In the genomic region with DNA sequence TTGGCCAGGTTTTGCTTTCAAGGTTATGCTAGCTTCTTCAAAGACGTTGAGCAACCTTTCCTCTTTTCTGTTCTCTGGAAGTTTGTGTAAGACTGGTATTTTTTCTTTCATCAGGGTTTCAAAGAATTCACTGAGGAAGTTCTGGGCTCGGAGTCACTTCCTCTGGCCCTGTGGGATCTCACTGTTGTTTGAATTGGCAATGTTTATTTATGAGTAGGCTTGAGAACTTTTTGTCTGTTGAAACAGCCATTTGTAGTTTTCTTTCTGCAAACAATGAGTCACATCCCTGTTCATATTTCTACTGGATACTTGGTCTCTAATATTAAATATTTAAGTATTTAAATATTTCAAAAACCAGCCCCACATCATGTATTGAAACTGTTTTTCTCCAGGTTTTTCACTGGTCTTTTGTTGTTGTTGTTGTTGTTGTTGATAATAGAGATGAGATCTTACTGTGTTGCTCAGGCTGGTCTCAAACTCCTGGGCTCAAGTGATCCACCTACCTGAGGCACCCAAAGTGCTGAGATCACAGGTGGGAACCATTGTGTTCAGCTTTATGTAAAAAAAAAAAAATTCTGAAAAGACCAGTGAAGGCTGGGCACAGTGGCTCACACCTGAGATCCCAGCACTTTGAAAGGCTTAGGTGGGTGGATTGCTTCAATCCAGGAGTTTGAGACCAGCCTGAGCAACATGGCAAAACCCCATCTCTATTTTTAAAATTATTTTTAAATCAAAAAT, we compare ENCODE assay signal across 9 cellular contexts. TPM values are rescaled to one million over a fixed set of nuclear protein-coding genes. Genes with fewer than 3 reads are reported as not detected.
DNase-seq lines count a peak whose midpoint lies in the region; ATAC-seq and TF ChIP-seq lines count a peak whose summit lies in the region.
"Had no signal": no experiment of that assay in that cellular context is flagged by ENCODE, and none has a peak within 500 bp of the region (broad histone marks: within the 10 kb centered on the region; RNA-seq: fewer than 3 reads in every experiment).

No MANE protein-coding gene starts in this region.

- peaks cover 1 to 15% of the 10 kb centered on the region in 2 donors for H3K4me1 ChIP-seq in aorta (ENCODE audit: control insufficient read depth in 1 of 2, insufficient read depth in 2 of 2, low read length in 2 of 2)
- no peaks in the 10 kb centered on the region for H3K4me1 ChIP-seq in effector memory CD4-positive, alpha-beta T cell (ENCODE audit: control insufficient read depth, insufficient read depth, low read length, poor library complexity, severe bottlenecking)

- no peak for TF ChIP-seq CTCF in coronary artery (IDR thresholded peaks at IDR 0.05)

- no peaks in the 10 kb centered on the region for H3K36me3 ChIP-seq in aorta (ENCODE audit: control insufficient read depth in 1 of 2, insufficient read depth in 2 of 2, low read length in 1 of 2)
- no peaks in the 10 kb centered on the region for H3K36me3 ChIP-seq in effector memory CD4-positive, alpha-beta T cell (ENCODE audit: control insufficient read depth, insufficient read depth, low read length)

- no peaks in the 10 kb centered on the region for H3K9me3 ChIP-seq in aorta (ENCODE audit: control insufficient read depth, low read length)
- no peaks in the 10 kb centered on the region for H3K9me3 ChIP-seq in effector memory CD4-positive, alpha-beta T cell (ENCODE audit: control insufficient read depth, low read length)

- DNase-seq in EH (ENCODE audit: low read depth) (peak; percentile 98), OCI-M1 (lab: John Stamatoyannopoulos, UW) (peak; percentile 80), coronary artery (ENCODE audit: low spot score) (no peak), medulla oblongata (ENCODE audit: extremely low spot score) (peak; percentile 83), aorta (peak in 1 of 2 donors; percentile 73)
- DNase-seq in effector memory CD4-positive, alpha-beta T cell, result no peak

- WGBS in aorta, 2 donors, result 0 to 2% methylated on average over 2 of the region's 2 CpGs

- ATAC-seq in aorta (ENCODE audit: low FRiP score), result peak; percentile 91
- no peak for ATAC-seq in GM18519 (IDR thresholded peaks at IDR 0.05; ENCODE audit: low FRiP score, unreplicated experiment)
- no peak for ATAC-seq in HG03442 (IDR thresholded peaks at IDR 0.05; ENCODE audit: unreplicated experiment)

- intact Hi-C loops in aorta (cut with DNase I), result no loop called here

- H3K27ac ChIP-seq in coronary artery, result peak overlapping the region; percentile 67 to 78
- H3K27ac ChIP-seq in aorta (ENCODE audit: low read depth in 1 of 2, low read length in 2 of 2), result peak overlapping the region in 1 of 2 donors; percentile 68
- no peak overlapping the region for H3K27ac ChIP-seq in effector memory CD4-positive, alpha-beta T cell (ENCODE audit: insufficient read depth, low read length, poor library complexity, severe bottlenecking)

- H3K27me3 ChIP-seq in aorta (ENCODE audit: control insufficient read depth in 1 of 2, insufficient read depth in 2 of 2, low read length in 1 of 2), result no peaks in the 10 kb centered on the region
- no peaks in the 10 kb centered on the region for H3K27me3 ChIP-seq in effector memory CD4-positive, alpha-beta T cell (replicated peaks; ENCODE audit: control insufficient read depth, insufficient read depth, low read length, poor library complexity, severe bottlenecking)

- H3K4me3 ChIP-seq in coronary artery (no peak overlapping the region), aorta (ENCODE audit: low read length in 2 of 2) (no peak overlapping the region)
- no peak overlapping the region for H3K4me3 ChIP-seq in effector memory CD4-positive, alpha-beta T cell (ENCODE audit: insufficient read depth, low read depth, low read length, poor library complexity, severe bottlenecking)

RNA-seq across cellular contexts. Expression of gene SUSD2, which starts 26.9 kb away (rescaled TPM):
- 10 to 100 TPM; 11.2 to 15.0 TPM for total RNA-seq in aorta
- polyA plus RNA-seq in aorta, result 10 to 100 TPM in 1 of 2 donors, 1 to 10 TPM in 1; 7.1 to 79.5 TPM
- polyA plus RNA-seq: IgD-negative memory B cell had no signal

RNA-seq across cellular contexts. Expression of gene GGT5, which starts 36.7 kb away (rescaled TPM):
- 10 to 100 TPM; 50.8 to 61.6 TPM for total RNA-seq in aorta
- 100 to 1,000 TPM in 1 of 2 donors, 10 to 100 TPM in 1; 52.3 to 434 TPM for polyA plus RNA-seq in aorta
- polyA plus RNA-seq: IgD-negative memory B cell had no signal

Comparison
In these comparisons a context has a peak if more than half of its experiments do, and no peak if none do; other contexts are left out.
1. DNase-seq: peak in EH (single experiment), OCI-M1 (single experiment) and medulla oblongata (single experiment); none in coronary artery (single experiment) and effector memory CD4-positive, alpha-beta T cell (0 of 3).